Comparison of ENCODE assay signal across 8 cellular contexts in genomic region chr11:95154514-95154913, GRCh38.
DNase-seq lines count a peak whose midpoint lies in the region; ATAC-seq and TF ChIP-seq lines count a peak whose summit lies in the region.

No MANE protein-coding gene starts in this region.

- H3K4me3 ChIP-seq in ovary = no peak overlapping the region

- H3K27me3 ChIP-seq in ovary = no peaks in the 10 kb centered on the region

- peak; percentile 26 for TF ChIP-seq CTCF in endothelial cell (IDR thresholded peaks at IDR 0.05; ENCODE audit: unreplicated experiment)
- peak in 2 of 3 donors; percentile 9 to 23 for TF ChIP-seq CTCF in ovary (IDR thresholded peaks at IDR 0.05)

- peaks cover 14% of the 10 kb centered on the region for H3K4me1 ChIP-seq in ovary (ENCODE audit: insufficient read depth)

- H3K36me3 Mint-ChIP-seq in endothelial cell (ENCODE audit: low read depth, unreplicated experiment) = no peaks in the 10 kb centered on the region

- peaks cover 19% of the 10 kb centered on the region for H3K4me1 Mint-ChIP-seq in endothelial cell (ENCODE audit: unreplicated experiment)

- TF ChIP-seq EP300 in ovary (IDR thresholded peaks at IDR 0.05) = no peak

- H3K4me3 Mint-ChIP-seq in endothelial cell (ENCODE audit: unreplicated experiment) = no peak overlapping the region

- H3K27ac Mint-ChIP-seq in endothelial cell (ENCODE audit: unreplicated experiment) = no peak overlapping the region

- ATAC-seq in GM21576 (IDR thresholded peaks at IDR 0.05; ENCODE audit: unreplicated experiment) = no peak

- intact Hi-C loops in ovary (cut with DNase I) = loop anchor here (5.0 to 10.0 kb wide), 5 partner anchors 70 to 608 kb away; partner anchors contain the start of genes SESN3 (in 1 of the 4) and SRSF8 (in 1 of the 4)

- no peak for TF ChIP-seq POLR2A in ovary (IDR thresholded peaks at IDR 0.05)

- no peaks in the 10 kb centered on the region for H3K9me3 Mint-ChIP-seq in endothelial cell (ENCODE audit: unreplicated experiment)

- DNase-seq in AG20443 (ENCODE audit: low spot score) = peak; percentile 65
- DNase-seq in GM19238 (ENCODE audit: insufficient read length, low spot score) = peak; percentile 52
- peak; percentile 18 for DNase-seq in NCI-H2227 (lab: John Stamatoyannopoulos, UW; ENCODE audit: unreplicated experiment)
- DNase-seq in activated CD4-positive, alpha-beta T cell treated with anti-CD3 and anti-CD28 coated beads, Interleukin-2, amount 50 U/mL, for 1 hour = peak; percentile 62
- peak; percentile 58 for DNase-seq in endothelial cell (ENCODE audit: low spot score)
- peak in 3 of 5 donors; percentile 32 to 61 (median 54) for DNase-seq in ovary
- DNase-seq in cerebellum (ENCODE audit: low spot score) = no peak

- peaks cover 7% of the 10 kb centered on the region for H3K27me3 Mint-ChIP-seq in endothelial cell (ENCODE audit: unreplicated experiment)

- no peaks in the 10 kb centered on the region for H3K36me3 ChIP-seq in ovary

- H3K9me3 ChIP-seq in ovary = no peaks in the 10 kb centered on the region

- no peak overlapping the region for H3K27ac ChIP-seq in ovary
